Comparison of ENCODE assay signal across 2 cellular contexts in genomic region chr13:44967656-44968451, GRCh38.
TF ChIP-seq lines count a peak whose summit lies in the region.

No MANE protein-coding gene starts in this region.

TF ChIP-seq in IMR-90, 13 proteins besides CTCF, POLR2A, EP300 and RAD21:
- no peak for TF ChIP-seq RCOR1 (IDR thresholded peaks at IDR 0.05; ENCODE audit: insufficient replicate concordance, low read length)
- TF ChIP-seq MAFK (IDR thresholded peaks at IDR 0.05; ENCODE audit: low read depth, low read length) = peak; percentile 43
- TF ChIP-seq CEBPB (IDR thresholded peaks at IDR 0.05; ENCODE audit: low read depth, low read length) = 0 out of 2 replicates have a peak, but pooled peaks have one; percentile 10
- TF ChIP-seq, protein P1, sequence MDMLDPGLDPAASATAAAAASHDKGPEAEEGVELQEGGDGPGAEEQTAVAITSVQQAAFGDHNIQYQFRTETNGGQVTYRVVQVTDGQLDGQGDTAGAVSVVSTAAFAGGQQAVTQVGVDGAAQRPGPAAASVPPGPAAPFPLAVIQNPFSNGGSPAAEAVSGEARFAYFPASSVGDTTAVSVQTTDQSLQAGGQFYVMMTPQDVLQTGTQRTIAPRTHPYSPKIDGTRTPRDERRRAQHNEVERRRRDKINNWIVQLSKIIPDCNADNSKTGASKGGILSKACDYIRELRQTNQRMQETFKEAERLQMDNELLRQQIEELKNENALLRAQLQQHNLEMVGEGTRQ (IDR thresholded peaks at IDR 0.05; ENCODE audit: low read depth, low read length) = no peak

TF ChIP-seq in endothelial cell of umbilical vein, 7 proteins besides CTCF, POLR2A, EP300 and RAD21:
- peak; percentile 19 for TF ChIP-seq GATA2 (IDR thresholded peaks at IDR 0.05; ENCODE audit: insufficient read depth, insufficient read length, low read depth, low read length)
- no peak for TF ChIP-seq FOS (IDR thresholded peaks at IDR 0.05; ENCODE audit: borderline replicate concordance, insufficient read depth, low read length)
